Comparison of ENCODE assay signal across 1 cellular context in genomic region chr5:132802044-132802684, GRCh38.
TF ChIP-seq lines count a peak whose summit lies in the region.

No MANE protein-coding gene starts in this region.

TF ChIP-seq in HepG2, 621 proteins besides CTCF, POLR2A, EP300 and RAD21:
- TF ChIP-seq FIP1L1 (IDR thresholded peaks at IDR 0.05; ENCODE audit: borderline replicate concordance, insufficient read depth, low read depth, low read length) (no peak), ZNF121 (CRISPR knock-in tag; IDR thresholded peaks at IDR 0.05) (peak; percentile 82), AFF4 (CRISPR knock-in tag; IDR thresholded peaks at IDR 0.05) (no peak), PATZ1 (CRISPR knock-in tag; IDR thresholded peaks at IDR 0.05) (no peak), ZNF770 (CRISPR knock-in tag; IDR thresholded peaks at IDR 0.05) (peak; percentile 31; the same call in 1 of the 2 replicates), GPBP1L1 (CRISPR knock-in tag; IDR thresholded peaks at IDR 0.05) (no peak)
TF ChIP-seq in HepG2: peak in this region for 2.
